In genomic region chr1:159089184-159089791, GRCh38 we compare ENCODE assay signal across 8 cellular contexts. TPM values are rescaled to one million over a fixed set of nuclear protein-coding genes. Genes with fewer than 3 reads are reported as not detected.
DNase-seq lines count a peak whose midpoint lies in the region; ATAC-seq, FAIRE-seq and TF ChIP-seq lines count a peak whose summit lies in the region.

No MANE protein-coding gene starts in this region.

- no peak overlapping the region for H3K9ac ChIP-seq in keratinocyte (ENCODE audit: control insufficient read depth, extremely low read depth, insufficient read depth, low read length)

- dilution Hi-C loops in keratinocyte (cut with MboI; ENCODE audit: extremely low pct_ligation_motif_present, low sequenced_read_pairs), result no loop called here

- no peaks in the 10 kb centered on the region for H3K36me3 ChIP-seq in CD8-positive, alpha-beta memory T cell (ENCODE audit: insufficient read depth, low read length)
- no peaks in the 10 kb centered on the region for H3K36me3 ChIP-seq in keratinocyte (ENCODE audit: control insufficient read depth in 2 of 2, extremely low read depth in 1 of 2, insufficient read depth in 2 of 2, low read length in 2 of 2)

- H3K4me3 Mint-ChIP-seq in CD8-positive, alpha-beta memory T cell, result no peak overlapping the region

- H3K4me1 ChIP-seq in CD8-positive, alpha-beta memory T cell (ENCODE audit: insufficient read depth, low read length), result no peaks in the 10 kb centered on the region
- H3K4me1 ChIP-seq in keratinocyte (ENCODE audit: control insufficient read depth, extremely low read depth, insufficient read depth, low read length), result peaks cover 47% of the 10 kb centered on the region

- TF ChIP-seq CTCF in keratinocyte (optimal IDR thresholded peaks at IDR 0.05 in 1 of 3, IDR thresholded peaks at IDR 0.05 in 1 of 3, conservative IDR thresholded peaks at IDR 0.05 in 1 of 3; ENCODE audit: extremely low read depth in 1 of 3, insufficient read depth in 2 of 3, low read length in 3 of 3), result peak in 2 of 3 experiments; percentile 47 to 56

- H3K4me3 ChIP-seq in CD8-positive, alpha-beta memory T cell (ENCODE audit: low read length), result no peak overlapping the region
- no peak overlapping the region for H3K4me3 ChIP-seq in keratinocyte (ENCODE audit: control insufficient read depth in 2 of 3, extremely low read depth in 1 of 3, insufficient read depth in 2 of 3, low read depth in 1 of 3, low read length in 3 of 3)

- H3K36me3 Mint-ChIP-seq in CD8-positive, alpha-beta memory T cell, result no peaks in the 10 kb centered on the region

- H3K79me2 ChIP-seq in keratinocyte (ENCODE audit: control insufficient read depth, insufficient read depth, low read length), result no peaks in the 10 kb centered on the region

- no peak for FAIRE-seq in keratinocyte (lab: Jason Lieb, UNC)
- FAIRE-seq in HTR-8/SVneo (lab: Jason Lieb, UNC), result no peak

- in situ Hi-C loops in SK-MEL-5 (cut with HindIII; ENCODE audit: low pct_unique_long_range_greater_than_20kb, low sequenced_read_pairs), result no loop called here

- POLR2A ChIA-PET in CD8-positive, alpha-beta memory T cell (lab: Charles Lee), result no interaction called here

- no peak overlapping the region for H3K27ac Mint-ChIP-seq in CD8-positive, alpha-beta memory T cell

- H2AFZ ChIP-seq in keratinocyte (ENCODE audit: control insufficient read depth, low read length), result peak overlapping the region; percentile 43

- CTCF ChIA-PET in CD8-positive, alpha-beta memory T cell (lab: Charles Lee), result interaction anchor here (1.0 to 2.2 kb wide), 7 partner anchors 9 to 1100 kb away, joined by 3 to 14 read pairs (median 4); partner anchors contain the start of gene AIM2

- no peaks in the 10 kb centered on the region for H3K27me3 Mint-ChIP-seq in CD8-positive, alpha-beta memory T cell

- no peaks in the 10 kb centered on the region for H3K9me3 Mint-ChIP-seq in CD8-positive, alpha-beta memory T cell

- no peaks in the 10 kb centered on the region for H4K20me1 ChIP-seq in keratinocyte (ENCODE audit: control insufficient read depth, extremely low read depth, insufficient read depth, low read length)

- no peaks in the 10 kb centered on the region for H3K9me1 ChIP-seq in keratinocyte (ENCODE audit: control insufficient read depth, extremely low read depth, insufficient read depth, low read length)

- H3K4me2 ChIP-seq in keratinocyte (ENCODE audit: control insufficient read depth, extremely low read depth, insufficient read depth, low read depth, low read length), result no peak overlapping the region

- H3K27ac ChIP-seq in CD8-positive, alpha-beta memory T cell (ENCODE audit: low read depth, low read length), result no peak overlapping the region
- peak overlapping the region; percentile 53 for H3K27ac ChIP-seq in keratinocyte (ENCODE audit: control insufficient read depth, insufficient read depth, low read length)

- peaks cover 10 to 15% (median 14%) of the 10 kb centered on the region in 3 donors for H3K4me1 Mint-ChIP-seq in CD8-positive, alpha-beta memory T cell

- H3K9me3 ChIP-seq in CD8-positive, alpha-beta memory T cell (ENCODE audit: low read length), result no peaks in the 10 kb centered on the region
- H3K9me3 ChIP-seq in keratinocyte (ENCODE audit: control insufficient read depth, low read depth, low read length), result no peaks in the 10 kb centered on the region

- H3K27me3 ChIP-seq in CD8-positive, alpha-beta memory T cell (ENCODE audit: insufficient read depth, low read length, poor library complexity, severe bottlenecking), result no peaks in the 10 kb centered on the region
- H3K27me3 ChIP-seq in keratinocyte (ENCODE audit: control insufficient read depth, extremely low read depth, insufficient read depth, low read length), result no peaks in the 10 kb centered on the region

- ATAC-seq in GM19468 (IDR thresholded peaks at IDR 0.05; ENCODE audit: extremely low read depth, unreplicated experiment), result peak; percentile 24
- no peak for ATAC-seq in HG02840 (IDR thresholded peaks at IDR 0.05; ENCODE audit: low FRiP score, unreplicated experiment)

- DNase-seq in CD8-positive, alpha-beta memory T cell, result peak in 3 of 5 donors; percentile 2 to 16 (median 3)
- DNase-seq in SK-MEL-5 (ENCODE audit: low read depth, low spot score) (peak; percentile 60), keratinocyte (ENCODE audit: low read depth, low spot score) (no peak), HTR-8/SVneo (ENCODE audit: insufficient read length, low spot score) (no peak), SHP77 (lab: John Stamatoyannopoulos, UW) (no peak)
- no peak for DNase-seq in stimulated activated naive CD4-positive, alpha-beta T cell treated with Interleukin-2 at 50 U/mL for 16 hours (lab: John Stamatoyannopoulos, UW)

RNA-seq across cellular contexts. Expression of gene AIM2, which starts 12.7 kb away (rescaled TPM):
- total RNA-seq in CD8-positive, alpha-beta memory T cell, result 10 to 100 TPM; 41.1 to 42.3 TPM
- 3.7 TPM for polyA plus RNA-seq in CD8-positive, alpha-beta memory T cell
- 2.9 and 3.1 TPM in 2 replicates for total RNA-seq in SK-MEL-5 (2014; rRNA removed; shearing (Covaris generic))
- 3.7 and 5.5 TPM in 2 replicates for polyA plus RNA-seq in SK-MEL-5 (2015; cell fraction: cytosol; rRNA removed)
- 9.1 and 11.6 TPM in 2 replicates for polyA plus RNA-seq in SK-MEL-5 (2015; cell fraction: nucleus; rRNA removed)
- 0.09 to 0.33 TPM (median 0.17 TPM) in 3 replicates for polyA plus RNA-seq in keratinocyte
- polyA plus RNA-seq in keratinocyte (2011; ENCODE audit: low read depth), result not detected
- polyA plus RNA-seq in keratinocyte (2011; cell fraction: cytosol; rRNA removed), result 0.19 and 0.30 TPM in 2 replicates
- polyA plus RNA-seq in keratinocyte (2011; cell fraction: nucleus; rRNA removed), result 0.19 and 0.24 TPM in 2 replicates
- 0.16 TPM in 1 of 2 replicates, not detected in the other for polyA plus RNA-seq in keratinocyte (2012; ENCODE audit: low replicate concordance)
- 0.26 to 0.35 TPM in 2 of 3 replicates, not detected in the other for polyA minus RNA-seq in keratinocyte
- polyA minus RNA-seq in keratinocyte (2011; cell fraction: cytosol; rRNA and poly(A)+ RNA removed), result not detected
- polyA minus RNA-seq in keratinocyte (2011; cell fraction: nucleus; rRNA and poly(A)+ RNA removed), result not detected in 2 replicates

Comparison
In these comparisons a context has a peak if more than half of its experiments do, and no peak if none do; other contexts are left out.
1. DNase-seq: peak in CD8-positive, alpha-beta memory T cell (3 of 5) and SK-MEL-5 (single experiment); none in keratinocyte (single experiment), HTR-8/SVneo (single experiment), stimulated activated naive CD4-positive, alpha-beta T cell treated with Interleukin-2 at 50 U/mL for 16 hours (single experiment) and SHP77 (0 of 2).
2. RNA of gene AIM2, which starts 12.7 kb away (total RNA-seq): 41.1 to 42.3 TPM in CD8-positive, alpha-beta memory T cell; 2.9 to 3.1 TPM in SK-MEL-5; every median in the first group is over 10 times any median in the second.